Comparison of ENCODE assay signal across 10 cellular contexts in the genomic region with DNA sequence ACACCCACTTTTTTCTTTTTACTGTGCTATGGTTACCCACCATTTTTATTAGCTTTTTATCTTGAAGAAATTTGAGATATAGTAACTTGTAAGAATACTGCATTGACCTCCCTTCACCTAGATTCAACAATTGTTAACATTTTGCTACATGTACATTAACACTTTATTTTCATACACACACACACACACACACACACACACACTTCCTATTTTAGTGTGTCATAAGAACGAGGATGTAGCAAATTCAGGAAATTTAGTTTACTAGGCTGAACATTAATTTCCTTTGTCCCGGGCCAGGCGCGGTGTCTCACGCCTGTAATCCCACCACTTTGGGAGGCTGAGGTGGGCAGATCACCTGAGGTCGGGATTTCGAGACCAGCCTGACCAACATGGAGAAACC.
A peak's percentile ranks its signal among the peaks of the same experiment; 100 is the strongest.
DNase-seq lines count a peak whose midpoint lies in the region; ATAC-seq and TF ChIP-seq lines count a peak whose summit lies in the region.
"Had no signal": no experiment of that assay in that cellular context is flagged by ENCODE, and none has a peak within 500 bp of the region (broad histone marks: within the 10 kb centered on the region; RNA-seq: fewer than 3 reads in every experiment).

No MANE protein-coding gene starts in this region.

- H3K27me3 Mint-ChIP-seq in central memory CD8-positive, alpha-beta T cell = no peaks in the 10 kb centered on the region
- H3K27me3 Mint-ChIP-seq in nephron progenitor cell (ENCODE audit: low read depth, poor library complexity) = peaks cover 4% of the 10 kb centered on the region

- H3K4me3 Mint-ChIP-seq in central memory CD8-positive, alpha-beta T cell = peak overlapping the region; percentile 94
- peak overlapping the region; percentile 93 for H3K4me3 Mint-ChIP-seq in nephron progenitor cell

- no peaks in the 10 kb centered on the region for H3K9me3 Mint-ChIP-seq in central memory CD8-positive, alpha-beta T cell
- no peaks in the 10 kb centered on the region for H3K9me3 Mint-ChIP-seq in nephron progenitor cell

- peaks cover 8% of the 10 kb centered on the region for H3K4me1 Mint-ChIP-seq in central memory CD8-positive, alpha-beta T cell
- peaks cover 30% of the 10 kb centered on the region for H3K4me1 Mint-ChIP-seq in nephron progenitor cell

- no peak for TF ChIP-seq CTCF in nephron progenitor cell (IDR thresholded peaks at IDR 0.05)

- peaks cover 14% of the 10 kb centered on the region for H3K36me3 Mint-ChIP-seq in central memory CD8-positive, alpha-beta T cell (ENCODE audit: insufficient read depth)
- no peaks in the 10 kb centered on the region for H3K36me3 Mint-ChIP-seq in nephron progenitor cell (ENCODE audit: low read depth)

- DNase-seq in CD1c-positive myeloid dendritic cell (ENCODE audit: extremely low spot score) (peak; percentile 51), Kasumi-1 (lab: John Stamatoyannopoulos, UW) (peak; percentile 21 to 41), nephron progenitor cell (no peak), AG08395 (ENCODE audit: low spot score) (no peak), amygdala (lab: John Stamatoyannopoulos, UW) (no peak)
- no peak for DNase-seq in central memory CD8-positive, alpha-beta T cell (ENCODE audit: low spot score in 2 of 2)
- DNase-seq: activated CD4-positive, alpha-beta T cell treated with anti-CD3 and anti-CD28 coated beads for 4 hours; NCI-H187 had no signal

- peak overlapping the region; percentile 55 for H3K27ac Mint-ChIP-seq in central memory CD8-positive, alpha-beta T cell (ENCODE audit: low read depth)
- no peak overlapping the region for H3K27ac Mint-ChIP-seq in nephron progenitor cell

- no peak for ATAC-seq in central memory CD8-positive, alpha-beta T cell (replicated peaks; ENCODE audit: extremely low read depth, poor library complexity, severe bottlenecking)
- no peak for ATAC-seq in HG02852 (IDR thresholded peaks at IDR 0.05; ENCODE audit: unreplicated experiment)
- ATAC-seq in GM18498 (IDR thresholded peaks at IDR 0.05; ENCODE audit: unreplicated experiment) = no peak

Comparison
In these comparisons a context has a peak if more than half of its experiments do, and no peak if none do; other contexts are left out.
1. DNase-seq: peak in CD1c-positive myeloid dendritic cell (single experiment) and Kasumi-1 (2 of 2); none in central memory CD8-positive, alpha-beta T cell (0 of 2), nephron progenitor cell (single experiment), AG08395 (single experiment) and amygdala (0 of 56).